ENCODE assay signal across 25 cellular contexts in the genomic region with DNA sequence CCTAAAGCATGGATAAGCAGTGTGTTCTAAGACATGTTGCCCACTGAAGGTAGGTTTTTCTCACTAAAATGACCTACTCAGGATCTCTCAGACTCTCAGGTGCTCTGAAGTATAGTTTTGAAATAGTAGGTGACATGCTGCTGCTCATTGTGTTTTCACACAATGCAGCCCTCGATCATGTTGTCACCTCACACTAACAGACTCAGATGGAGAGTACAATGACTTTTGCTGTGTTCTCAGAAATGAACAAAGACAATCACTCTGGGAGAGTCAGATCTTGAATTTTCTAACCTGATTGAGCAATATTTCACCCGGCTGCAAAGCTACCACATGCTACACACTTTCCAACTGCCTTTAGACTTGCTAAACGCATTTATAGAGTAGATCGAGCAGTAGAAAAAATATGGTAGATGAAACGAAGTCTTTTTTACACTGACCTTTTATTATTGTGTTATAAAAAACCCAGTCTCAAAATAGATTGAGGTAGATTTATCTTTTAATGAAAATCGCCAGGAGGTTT.
A peak's percentile ranks its signal among the peaks of the same experiment; 100 is the strongest.
DNase-seq lines count a peak whose midpoint lies in the region; ATAC-seq, FAIRE-seq and TF ChIP-seq lines count a peak whose summit lies in the region.
"Had no signal": no experiment of that assay in that cellular context is flagged by ENCODE, and none has a peak within 500 bp of the region (broad histone marks: within the 10 kb centered on the region; RNA-seq: fewer than 3 reads in every experiment).

No MANE protein-coding gene starts in this region.

- H3K9me3 ChIP-seq in GM12878 (replicated peaks; ENCODE audit: control insufficient read depth, insufficient read depth, low read length) (peaks cover 18% of the 10 kb centered on the region; the same call in 2 of the 3 replicates), smooth muscle cell (replicated peaks; ENCODE audit: low read depth) (no peaks in the 10 kb centered on the region), colonic mucosa (no peaks in the 10 kb centered on the region)
- peaks cover 0 to 8% (median 0%) of the 10 kb centered on the region in 3 experiments for H3K9me3 ChIP-seq in naive thymus-derived CD4-positive, alpha-beta T cell (ENCODE audit: control insufficient read depth in 2 of 3, low read length in 3 of 3)
- H3K9me3 ChIP-seq: SK-N-SH had no signal

- peak in 1 of 2 donors; percentile 12 for DNase-seq in activated T-cell treated with anti-CD3 and anti-CD28 coated beads, Interleukin-2, amount 50 U/mL, for 72 hours
- DNase-seq in activated T-cell treated with anti-CD3 and anti-CD28 coated beads, Interleukin-2, amount 50 U/mL, for 48 hours = no peak
- DNase-seq in NOMO-1 treated with DMSO at 0.1 percent for 48 hours (lab: John Stamatoyannopoulos, UW; ENCODE audit: unreplicated experiment) (peak; percentile 76), GM12878 (ENCODE audit: low read depth, low spot score) (no peak), smooth muscle cell (lab: John Stamatoyannopoulos, UW; ENCODE audit: unreplicated experiment) (no peak), colonic mucosa (no peak), HTR-8/SVneo (ENCODE audit: insufficient read length, low spot score) (no peak)
- no peak for DNase-seq in naive thymus-derived CD4-positive, alpha-beta T cell
- DNase-seq: DMS 273 treated with DMSO at 0.1 percent for 48 hours; GDM1; heart right ventricle; KG1; left ventricle myocardium inferior; NCI-H1417 treated with DMSO at 0.1 percent for 48 hours; NCI-H524 treated with DMSO at 0.1 percent for 48 hours; occipital lobe; Peyer's patch; SK-N-SH; stimulated activated naive CD4-positive, alpha-beta T cell had no signal

- H3K36me3 ChIP-seq in GM12878 (ENCODE audit: control insufficient read depth in 2 of 2, insufficient read depth in 2 of 2, low read length in 1 of 2) = no peaks in the 10 kb centered on the region
- no peaks in the 10 kb centered on the region for H3K36me3 ChIP-seq in smooth muscle cell (ENCODE audit: low read depth)
- H3K36me3 ChIP-seq in colonic mucosa = no peaks in the 10 kb centered on the region
- H3K36me3 ChIP-seq in naive thymus-derived CD4-positive, alpha-beta T cell (ENCODE audit: control insufficient read depth in 2 of 3, insufficient read depth in 3 of 3, low read length in 3 of 3) = no peaks in the 10 kb centered on the region
- H3K36me3 ChIP-seq: heart right ventricle, left ventricle myocardium inferior, Peyer's patch had no signal

- in situ Hi-C loops in GM12878 (cut with MboI) = no loop called here

- TF ChIP-seq CTCF in GM12878 (IDR thresholded peaks at IDR 0.05 in 2 of 3, conservative IDR thresholded peaks at IDR 0.05 in 1 of 3; ENCODE audit: control insufficient read depth in 2 of 3, extremely low read depth in 1 of 3, insufficient read depth in 1 of 3, low read depth in 3 of 3, low read length in 3 of 3) = no peak
- no peak for TF ChIP-seq CTCF in smooth muscle cell (IDR thresholded peaks at IDR 0.05; ENCODE audit: borderline replicate concordance, insufficient read depth, poor library complexity, severe bottlenecking)
- TF ChIP-seq CTCF in colonic mucosa (IDR thresholded peaks at IDR 0.05) = no peak

- POLR2A ChIA-PET in GM12878 (lab: Charles Lee) = interaction anchor here (1.0 to 1.8 kb wide), 3 partner anchors 29 to 112 kb away, joined by 3 to 5 read pairs (median 4); no protein-coding TSS in a partner anchor
- POLR2A ChIA-PET in naive thymus-derived CD4-positive, alpha-beta T cell (lab: Charles Lee) = no interaction called here

- no peaks in the 10 kb centered on the region for H3K27me3 ChIP-seq in GM12878 (replicated peaks in 1 of 2; ENCODE audit: control insufficient read depth in 2 of 2, insufficient read depth in 2 of 2, low read length in 1 of 2)
- no peaks in the 10 kb centered on the region for H3K27me3 ChIP-seq in smooth muscle cell (ENCODE audit: low read depth)
- H3K27me3 ChIP-seq in colonic mucosa = no peaks in the 10 kb centered on the region
- H3K27me3 ChIP-seq in naive thymus-derived CD4-positive, alpha-beta T cell (ENCODE audit: control insufficient read depth in 2 of 2, insufficient read depth in 2 of 2, low read length in 2 of 2) = no peaks in the 10 kb centered on the region
- H3K27me3 ChIP-seq: heart right ventricle, Peyer's patch had no signal

- H3K4me3 ChIP-seq in GM12878 = no peak overlapping the region
- H3K4me3 ChIP-seq in smooth muscle cell = no peak overlapping the region
- no peak overlapping the region for H3K4me3 ChIP-seq in colonic mucosa
- H3K4me3 ChIP-seq in naive thymus-derived CD4-positive, alpha-beta T cell (ENCODE audit: low read length) = no peak overlapping the region
- H3K4me3 ChIP-seq: heart right ventricle, left ventricle myocardium inferior, Peyer's patch had no signal

- H3K4me1 Mint-ChIP-seq in activated T-cell treated with anti-CD3 and anti-CD28 coated beads, Interleukin-2, amount 50 U/mL, for 72 hours (ENCODE audit: low read depth) = peaks cover 19% of the 10 kb centered on the region
- H3K4me1 Mint-ChIP-seq in naive thymus-derived CD4-positive, alpha-beta T cell = peaks cover 0 to 15% (median 0%) of the 10 kb centered on the region in 7 donors
- H3K4me1 Mint-ChIP-seq: activated naive CD4-positive, alpha-beta T cell treated with anti-CD3 and anti-CD28 coated beads, Interleukin-2, amount 50 U/mL, for 24 hours had no signal

- WGBS in GM12878 (ENCODE audit: insufficient coverage, insufficient replicate concordance, low lambda C conversion rate, missing lambda C conversion rate) = 64% methylated on average over 6 of the region's 6 CpGs
- WGBS in smooth muscle cell (ENCODE audit: low lambda C conversion rate) = 67% methylated on average over 6 of the region's 6 CpGs

- BruUV-seq in GM12878 (replicated peaks; lab: Mats Ljungman, UMichigan) = no TSS peak

- peaks cover 10% of the 10 kb centered on the region for H3K27me3 Mint-ChIP-seq in activated T-cell treated with anti-CD3 and anti-CD28 coated beads, Interleukin-2, amount 50 U/mL, for 72 hours (ENCODE audit: low read depth)
- H3K27me3 Mint-ChIP-seq in naive thymus-derived CD4-positive, alpha-beta T cell = peaks cover 0 to 10% (median 6%) of the 10 kb centered on the region in 5 donors

- TF ChIP-seq POLR2A in GM12878 (IDR thresholded peaks at IDR 0.05; ENCODE audit: low read depth, low read length) = no peak

- ATAC-seq in activated T-cell treated with anti-CD3 and anti-CD28 coated beads, Interleukin-2, amount 50 U/mL, for 72 hours (replicated peaks in 1 of 2) = peak; percentile 84 to 96
- ATAC-seq in GM12878 = peak; percentile 46
- no peak for ATAC-seq in naive thymus-derived CD4-positive, alpha-beta T cell
- ATAC-seq: right cardiac atrium had no signal

- CTCF ChIA-PET in GM12878 (lab: Yijun Ruan, JAX) = interaction anchor here (1.0 to 4.5 kb wide), 12 partner anchors 10 to 113 kb away, joined by 3 to 32 read pairs (median 4); no protein-coding TSS in a partner anchor
- CTCF ChIA-PET in naive thymus-derived CD4-positive, alpha-beta T cell (lab: Charles Lee) = no interaction called here

- intact Hi-C loops in GM12878 (cut with micrococcal nuclease; ENCODE audit: unreplicated experiment) = no loop called here
- intact Hi-C loops in colonic mucosa (cut with DNase I) = no loop called here
- intact Hi-C loops in naive thymus-derived CD4-positive, alpha-beta T cell (cut with micrococcal nuclease) = no loop called here

- H2AFZ ChIP-seq in GM12878 (ENCODE audit: control insufficient read depth, low read depth, low read length) = no peak overlapping the region; the same call in 1 of the 2 replicates
- no peak overlapping the region for H2AFZ ChIP-seq in smooth muscle cell (ENCODE audit: low read depth)

- FAIRE-seq in GM12878 (lab: Jason Lieb, UNC) (no peak), HTR-8/SVneo (lab: Jason Lieb, UNC) (no peak)
- FAIRE-seq: astrocyte, colon had no signal

- H3K9me3 Mint-ChIP-seq in activated T-cell treated with anti-CD3 and anti-CD28 coated beads, Interleukin-2, amount 50 U/mL, for 72 hours = peaks cover 6 to 12% of the 10 kb centered on the region in 2 donors
- H3K9me3 Mint-ChIP-seq in naive thymus-derived CD4-positive, alpha-beta T cell = peaks cover 0 to 17% (median 6%) of the 10 kb centered on the region in 11 donors

- H3K4me3 Mint-ChIP-seq in activated T-cell treated with anti-CD3 and anti-CD28 coated beads, Interleukin-2, amount 50 U/mL, for 72 hours = peak overlapping the region in 1 of 2 donors; percentile 65
- H3K4me3 Mint-ChIP-seq in naive thymus-derived CD4-positive, alpha-beta T cell = peak overlapping the region in 1 of 10 donors; percentile 6
- H3K4me3 Mint-ChIP-seq: activated naive CD4-positive, alpha-beta T cell treated with anti-CD3 and anti-CD28 coated beads, Interleukin-2, amount 50 U/mL, for 24 hours; CD14-positive monocyte had no signal

- peaks cover 4 to 7% of the 10 kb centered on the region in 2 donors for H3K36me3 Mint-ChIP-seq in activated T-cell treated with anti-CD3 and anti-CD28 coated beads, Interleukin-2, amount 50 U/mL, for 72 hours (ENCODE audit: insufficient read depth in 2 of 2)
- H3K36me3 Mint-ChIP-seq in naive thymus-derived CD4-positive, alpha-beta T cell = peaks cover 0 to 7% (median 0%) of the 10 kb centered on the region in 5 donors
- H3K36me3 Mint-ChIP-seq: immature natural killer cell had no signal

- H3K4me1 ChIP-seq in GM12878 (ENCODE audit: control insufficient read depth, insufficient read depth, low read length) = peaks cover 12% of the 10 kb centered on the region
- H3K4me1 ChIP-seq in smooth muscle cell (ENCODE audit: low read depth) = peaks cover 10% of the 10 kb centered on the region
- no peaks in the 10 kb centered on the region for H3K4me1 ChIP-seq in colonic mucosa
- no peaks in the 10 kb centered on the region for H3K4me1 ChIP-seq in naive thymus-derived CD4-positive, alpha-beta T cell (ENCODE audit: control insufficient read depth in 2 of 2, insufficient read depth in 2 of 2, low read length in 2 of 2)
- H3K4me1 ChIP-seq: left ventricle myocardium inferior, Peyer's patch had no signal

- H3K27ac ChIP-seq in GM12878 (ENCODE audit: control insufficient read depth, insufficient read depth) (no peak overlapping the region), smooth muscle cell (ENCODE audit: low read depth) (no peak overlapping the region), colonic mucosa (no peak overlapping the region)
- H3K27ac ChIP-seq in naive thymus-derived CD4-positive, alpha-beta T cell (ENCODE audit: low read depth, low read length) = no peak overlapping the region
- H3K27ac ChIP-seq: heart right ventricle, left ventricle myocardium inferior, Peyer's patch had no signal

- SMC1A ChIA-PET in GM12878 (lab: Charles Lee; ENCODE audit: uncharacterized antibody, unreplicated experiment) = interaction anchor here (0.9 to 5.9 kb wide), 17 partner anchors 12 to 113 kb away, joined by 3 to 81 read pairs (median 9); a partner anchor contains a TSS

- no peaks in the 10 kb centered on the region for H3F3A ChIP-seq in smooth muscle cell (ENCODE audit: low read depth)

- H3K4me2 ChIP-seq in GM12878 (ENCODE audit: control insufficient read depth, insufficient read depth) (no peak overlapping the region), smooth muscle cell (peak overlapping the region; percentile 45)
- H3K4me2 ChIP-seq: SK-N-SH had no signal

- H3K9ac ChIP-seq in GM12878 (ENCODE audit: control insufficient read depth, insufficient read depth, low read length) = no peak overlapping the region
- no peak overlapping the region for H3K9ac ChIP-seq in smooth muscle cell (ENCODE audit: low read depth)
- no peak overlapping the region for H3K9ac ChIP-seq in colonic mucosa (ENCODE audit: low read depth in 2 of 2, low read length in 2 of 2)
- H3K9ac ChIP-seq: SK-N-SH had no signal

- H4K20me1 ChIP-seq in GM12878 (ENCODE audit: control insufficient read depth, insufficient read depth) (no peaks in the 10 kb centered on the region), smooth muscle cell (ENCODE audit: low read depth) (no peaks in the 10 kb centered on the region)

- no peak for TF ChIP-seq EP300 in GM12878 (IDR thresholded peaks at IDR 0.05; ENCODE audit: borderline replicate concordance in 1 of 2, control insufficient read depth in 1 of 2, low read depth in 2 of 2, low read length in 2 of 2)

- RAD21 ChIA-PET in GM12878 (lab: Charles Lee; ENCODE audit: unreplicated experiment) = interaction anchor here (0.6 to 4.1 kb wide), 6 partner anchors 10 to 362 kb away, joined by 3 to 44 read pairs (median 6); a partner anchor contains a TSS

- H3K79me2 ChIP-seq in GM12878 (ENCODE audit: control insufficient read depth, insufficient read depth, low read length) (no peaks in the 10 kb centered on the region), smooth muscle cell (ENCODE audit: low read depth) (no peaks in the 10 kb centered on the region)

- TF ChIP-seq RAD21 in GM12878 (IDR thresholded peaks at IDR 0.05; ENCODE audit: insufficient read depth, low read depth, low read length) = no peak

- H3K27ac Mint-ChIP-seq in activated T-cell treated with anti-CD3 and anti-CD28 coated beads, Interleukin-2, amount 50 U/mL, for 72 hours = peak overlapping the region; percentile 85
- peak overlapping the region in 1 of 9 donors; percentile 21 for H3K27ac Mint-ChIP-seq in naive thymus-derived CD4-positive, alpha-beta T cell
- H3K27ac Mint-ChIP-seq: activated naive CD4-positive, alpha-beta T cell treated with anti-CD3 and anti-CD28 coated beads, Interleukin-2, amount 50 U/mL, for 24 hours had no signal
